ENCODE assay signal across 8 cellular contexts in the genomic region with DNA sequence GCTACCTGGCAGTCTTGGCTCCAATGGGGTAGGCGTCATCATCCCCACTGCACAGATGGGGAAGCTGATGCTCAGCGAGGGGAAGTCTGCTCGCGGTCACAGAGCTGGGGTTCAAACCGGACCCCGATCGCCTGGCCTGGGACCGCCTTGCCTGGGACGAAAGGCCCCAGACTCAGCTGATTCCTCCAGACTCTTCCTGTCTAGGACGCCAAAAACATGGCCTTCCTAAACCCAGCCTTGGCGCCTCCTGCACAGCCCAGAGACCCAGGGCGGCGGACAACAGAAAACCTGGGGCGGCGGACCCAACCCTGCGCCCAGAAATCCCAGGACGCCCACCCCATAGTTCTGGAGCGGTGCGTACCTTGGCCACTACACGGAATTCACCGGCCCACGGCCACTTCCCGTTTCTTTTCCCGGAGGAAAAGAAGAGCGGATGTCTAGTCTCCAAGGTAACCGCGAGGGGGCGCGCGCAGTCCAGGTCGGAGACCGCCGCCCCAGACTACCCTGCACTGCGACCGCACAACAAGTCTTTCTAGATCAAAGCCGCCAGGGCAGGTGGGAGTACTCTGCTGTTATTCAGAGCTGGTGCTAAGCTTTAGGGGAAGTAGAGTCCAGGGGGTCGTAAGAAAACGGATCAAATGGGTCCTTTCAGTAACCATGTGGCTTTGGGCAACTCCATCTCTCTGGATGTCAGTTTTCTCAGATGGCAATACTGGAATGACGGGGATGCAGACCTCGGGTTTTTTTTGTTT. TPM values are rescaled to one million over a fixed set of nuclear protein-coding genes. Genes with fewer than 3 reads are reported as not detected.
DNase-seq lines count a peak whose midpoint lies in the region; ATAC-seq and TF ChIP-seq lines count a peak whose summit lies in the region.

No MANE protein-coding gene starts in this region.

- DNase-seq in DMS153 (lab: John Stamatoyannopoulos, UW) (peak; percentile 42), MM.1S (peak; percentile 59), astrocyte of the hippocampus (ENCODE audit: low read depth, low spot score) (peak; percentile 84), hippocampal formation (lab: John Stamatoyannopoulos, UW) (peak; percentile 20 to 41), sciatic nerve (ENCODE audit: low spot score) (peak; percentile 81)
- peak; percentile 43 for DNase-seq in T-helper 2 cell treated with Interferon-gamma antibody and Interleukin-4, amounts not matched to agents 5 μg/mL and 100 μg/mL, for 36 hours (ENCODE audit: low spot score)

- H4K20me1 ChIP-seq in MM.1S (ENCODE audit: insufficient read depth, low read length), result no peaks in the 10 kb centered on the region

- no peaks in the 10 kb centered on the region for H3K36me3 Mint-ChIP-seq in T-helper 2 cell treated with Interferon-gamma antibody and Interleukin-4, amounts not matched to agents 5 μg/mL and 100 μg/mL, for 36 hours (ENCODE audit: low read depth)

- no peaks in the 10 kb centered on the region for H3K36me3 ChIP-seq in MM.1S (replicated peaks; ENCODE audit: insufficient read depth, low read length)

- H2AFZ ChIP-seq in MM.1S (ENCODE audit: low read length), result peak overlapping the region; percentile 98

- no peak overlapping the region for H3K27ac Mint-ChIP-seq in T-helper 2 cell treated with Interferon-gamma antibody and Interleukin-4, amounts not matched to agents 5 μg/mL and 100 μg/mL, for 36 hours

- no peaks in the 10 kb centered on the region for H3K9me3 ChIP-seq in MM.1S (replicated peaks; ENCODE audit: insufficient read depth, low read length)

- TF ChIP-seq CTCF in MM.1S (IDR thresholded peaks at IDR 0.05; ENCODE audit: low read length), result peak; percentile 93

- peaks cover 9% of the 10 kb centered on the region for H3F3A ChIP-seq in MM.1S (ENCODE audit: insufficient read depth, low read length)

- ATAC-seq in GM21737 (IDR thresholded peaks at IDR 0.05; ENCODE audit: unreplicated experiment), result peak; percentile 79
- ATAC-seq in sciatic nerve, result peak; percentile 82
- ATAC-seq in HG03460 (IDR thresholded peaks at IDR 0.05; ENCODE audit: unreplicated experiment), result no peak

- H3K27ac ChIP-seq in MM.1S (ENCODE audit: low read length), result no peak overlapping the region

- peaks cover 68% of the 10 kb centered on the region for H3K27me3 Mint-ChIP-seq in T-helper 2 cell treated with Interferon-gamma antibody and Interleukin-4, amounts not matched to agents 5 μg/mL and 100 μg/mL, for 36 hours (ENCODE audit: low read depth)

- peak overlapping the region; percentile 56 for H3K4me2 ChIP-seq in MM.1S (ENCODE audit: low read depth, low read length)

- peak overlapping the region; percentile 53 for H3K4me3 Mint-ChIP-seq in T-helper 2 cell treated with Interferon-gamma antibody and Interleukin-4, amounts not matched to agents 5 μg/mL and 100 μg/mL, for 36 hours

- peaks cover 1% of the 10 kb centered on the region for H3K4me1 Mint-ChIP-seq in T-helper 2 cell treated with Interferon-gamma antibody and Interleukin-4, amounts not matched to agents 5 μg/mL and 100 μg/mL, for 36 hours (ENCODE audit: low read depth)

- H3K9me3 Mint-ChIP-seq in T-helper 2 cell treated with Interferon-gamma antibody and Interleukin-4, amounts not matched to agents 5 μg/mL and 100 μg/mL, for 36 hours, result no peaks in the 10 kb centered on the region

- peak overlapping the region; percentile 55; the same call in 1 of the 2 replicates for H3K9ac ChIP-seq in MM.1S (ENCODE audit: low read length)

- intact Hi-C loops in sciatic nerve (cut with DNase I), result no loop called here

- H3K79me2 ChIP-seq in MM.1S (ENCODE audit: low read length), result no peaks in the 10 kb centered on the region

- H3K27me3 ChIP-seq in MM.1S (replicated peaks; ENCODE audit: insufficient read depth, low read length), result no peaks in the 10 kb centered on the region

- H3K4me3 ChIP-seq in MM.1S (ENCODE audit: low read length), result peak overlapping the region; percentile 77

- peaks cover 18% of the 10 kb centered on the region for H3K4me1 ChIP-seq in MM.1S (ENCODE audit: low read length)

- no peaks in the 10 kb centered on the region for H3K9me2 ChIP-seq in MM.1S (replicated peaks; ENCODE audit: insufficient read depth, low read length)

RNA-seq across cellular contexts. Expression of gene IL17RD, which starts 4.9 kb away (rescaled TPM):
- total RNA-seq in sciatic nerve, result 14.8 TPM

RNA-seq across cellular contexts. Expression of gene HESX1, which starts 29.7 kb away (rescaled TPM):
- 0.89 TPM for total RNA-seq in sciatic nerve

RNA-seq across cellular contexts. Expression of gene APPL1, which starts 57.5 kb away (rescaled TPM):
- total RNA-seq in sciatic nerve, result 56.7 TPM

Comparison
In these comparisons a context has a peak if more than half of its experiments do, and no peak if none do; other contexts are left out.
1. DNase-seq: peak in every context shown above with its lines; median percentile 84 in astrocyte of the hippocampus; 81 in sciatic nerve; 59 in MM.1S; 43 in T-helper 2 cell treated with Interferon-gamma antibody and Interleukin-4, amounts not matched to agents 5 μg/mL and 100 μg/mL, for 36 hours; 42 in DMS153; 30 in hippocampal formation.